ENCODE assay signal across 7 cellular contexts in genomic region chr20:63697357-63697867, GRCh38. TPM values are rescaled to one million over a fixed set of nuclear protein-coding genes. Genes with fewer than 3 reads are reported as not detected.
A peak's percentile ranks its signal among the peaks of the same experiment; 100 is the strongest.
DNase-seq lines count a peak whose midpoint lies in the region; ATAC-seq lines count a peak whose summit lies in the region.
"Had no signal": no experiment of that assay in that cellular context is flagged by ENCODE, and none has a peak within 500 bp of the region (broad histone marks: within the 10 kb centered on the region; RNA-seq: fewer than 3 reads in every experiment).

No MANE protein-coding gene starts in this region.

- H2BK120ac ChIP-seq in trophoblast cell (ENCODE audit: insufficient read depth, low read length, poor library complexity): no peak overlapping the region

- H4K91ac ChIP-seq in trophoblast cell (ENCODE audit: low read depth, low read length): no peak overlapping the region

- peaks cover 3% of the 10 kb centered on the region for H3K9me3 ChIP-seq in trophoblast cell (ENCODE audit: insufficient read depth, low read depth, low read length)

- no peak overlapping the region for H3K4ac ChIP-seq in trophoblast cell (ENCODE audit: low read depth, low read length)

- H4K8ac ChIP-seq in trophoblast cell (ENCODE audit: low read depth, low read length): no peak overlapping the region

- H3K79me1 ChIP-seq in trophoblast cell (ENCODE audit: low read length): no peaks in the 10 kb centered on the region

- ATAC-seq in Right ventricle myocardium superior (ENCODE audit: poor library complexity) (no peak), left cardiac atrium (no peak)

- H4K12ac ChIP-seq in trophoblast cell (ENCODE audit: low read depth, low read length): no peak overlapping the region

- H2AFZ ChIP-seq in trophoblast cell (ENCODE audit: insufficient read depth, low read length, poor library complexity): no peak overlapping the region

- no peak overlapping the region for H3K27ac ChIP-seq in trophoblast cell (ENCODE audit: low read depth, low read length)

- DNase-seq in Right ventricle myocardium superior (peak; percentile 40), left cardiac atrium (no peak), cardiac septum (ENCODE audit: low spot score) (peak; percentile 71), ureter (ENCODE audit: low spot score) (peak; percentile 43), NCI-H2029 (lab: John Stamatoyannopoulos, UW) (no peak), trophoblast cell (no peak)
- DNase-seq: NCI-H748 treated with DMSO at 0.1 percent for 48 hours had no signal

- H3K9ac ChIP-seq in trophoblast cell (ENCODE audit: low read length): no peak overlapping the region

- H2AK5ac ChIP-seq in trophoblast cell (ENCODE audit: low read length): no peak overlapping the region

- no peaks in the 10 kb centered on the region for H3K79me2 ChIP-seq in trophoblast cell (ENCODE audit: control insufficient read depth, insufficient read depth, low read length, poor library complexity)

- peaks cover 6 to 11% of the 10 kb centered on the region in 2 experiments for H3K4me1 ChIP-seq in trophoblast cell (ENCODE audit: control insufficient read depth in 1 of 2, insufficient read depth in 2 of 2, low read length in 2 of 2)

- no peaks in the 10 kb centered on the region for H3K27me3 ChIP-seq in trophoblast cell (ENCODE audit: insufficient read depth, low read length)

- intact Hi-C loops in Right ventricle myocardium superior (cut with DNase I): no loop called here
- intact Hi-C loops in left cardiac atrium (cut with DNase I): no loop called here
- intact Hi-C loops in cardiac septum (cut with DNase I): loop anchor here (5.0 kb wide), 1 partner anchor 40 kb away; the partner anchor contains the start of genes LIME1 and SLC2A4RG

- no peak overlapping the region for H3K18ac ChIP-seq in trophoblast cell (ENCODE audit: low read length)

- no peak overlapping the region for H2BK12ac ChIP-seq in trophoblast cell (ENCODE audit: low read length)

- no peak overlapping the region for H2BK5ac ChIP-seq in trophoblast cell (ENCODE audit: low read depth, low read length, poor library complexity)

- no peak overlapping the region for H3K14ac ChIP-seq in trophoblast cell (ENCODE audit: low read length)

- H3K4me3 ChIP-seq in trophoblast cell (ENCODE audit: low read depth, low read length): no peak overlapping the region

- no peak overlapping the region for H3K23ac ChIP-seq in trophoblast cell (ENCODE audit: low read length)

- H3K4me2 ChIP-seq in trophoblast cell (ENCODE audit: low read length): no peak overlapping the region

- WGBS in trophoblast cell (ENCODE audit: extremely low coverage, insufficient coverage, insufficient read length): no CpG with 5 or more reads among the region's 7 CpGs

- H3K36me3 ChIP-seq in trophoblast cell (ENCODE audit: control insufficient read depth in 1 of 2, insufficient read depth in 2 of 2, low read length in 2 of 2): peaks cover 2 to 6% of the 10 kb centered on the region in 2 experiments

RNA-seq across cellular contexts. Expression of gene TNFRSF6B, which starts 1.0 kb away (rescaled TPM):
- total RNA-seq in Right ventricle myocardium superior (0.32 TPM), left cardiac atrium (10 to 100 TPM in 1 of 2 donors, 1 to 10 TPM in 1; 1.4 to 10.1 TPM), cardiac septum (not detected), ureter (19.8 TPM)
- polyA plus RNA-seq in trophoblast cell (2013): 0.73 and 0.85 TPM in 2 replicates

RNA-seq across cellular contexts. Expression of gene ARFRP1, which starts 10.4 kb away (rescaled TPM):
- total RNA-seq in Right ventricle myocardium superior: 32.2 TPM
- 10 to 100 TPM; 36.8 to 44.9 TPM for total RNA-seq in left cardiac atrium
- total RNA-seq in cardiac septum: 40.3 TPM
- 69.8 TPM for total RNA-seq in ureter
- 8.2 and 8.3 TPM in 2 replicates for polyA plus RNA-seq in trophoblast cell (2013)

RNA-seq across cellular contexts. Expression of gene ZGPAT, which starts 10.4 kb away (rescaled TPM):
- 16.0 TPM for total RNA-seq in Right ventricle myocardium superior
- 10 to 100 TPM; 16.4 to 18.6 TPM for total RNA-seq in left cardiac atrium
- 16.7 TPM for total RNA-seq in cardiac septum
- 29.4 TPM for total RNA-seq in ureter
- polyA plus RNA-seq in trophoblast cell (2013): 13.5 and 15.2 TPM in 2 replicates

RNA-seq across cellular contexts. Expression of gene LIME1, which starts 39.1 kb away (rescaled TPM):
- total RNA-seq in Right ventricle myocardium superior (1.6 TPM), left cardiac atrium (1 to 10 TPM; 3.6 to 3.7 TPM), cardiac septum (5.0 TPM), ureter (7.3 TPM)
- 2.0 TPM in 2 replicates for polyA plus RNA-seq in trophoblast cell (2013)

RNA-seq across cellular contexts. Expression of gene RTEL1, which starts 39.3 kb away (rescaled TPM):
- total RNA-seq in Right ventricle myocardium superior (7.3 TPM), left cardiac atrium (10 to 100 TPM; 13.5 to 17.3 TPM), cardiac septum (10.5 TPM), ureter (45.9 TPM)
- 9.9 and 10.1 TPM in 2 replicates for polyA plus RNA-seq in trophoblast cell (2013)

Comparison
In these comparisons a context has a peak if more than half of its experiments do, and no peak if none do; other contexts are left out.
1. DNase-seq: peak in Right ventricle myocardium superior (single experiment), cardiac septum (single experiment) and ureter (single experiment); none in left cardiac atrium (single experiment), NCI-H2029 (single experiment) and trophoblast cell (0 of 2).